37 cellular contexts compared by ENCODE assay signal in genomic region chr11:94452988-94453387, GRCh38. TPM values are rescaled to one million over a fixed set of nuclear protein-coding genes. Genes with fewer than 3 reads are reported as not detected.
"Had no signal": no experiment of that assay in that cellular context is flagged by ENCODE, and none has a peak within 500 bp of the region (broad histone marks: within the 10 kb centered on the region; RNA-seq: fewer than 3 reads in every experiment).

No MANE protein-coding gene starts in this region.

- H3K27ac Mint-ChIP-seq: activated B cell treated with CpG ODN at 0.5 μM for 24 hours; activated CD4-positive, alpha-beta memory T cell treated with anti-CD3 and anti-CD28 coated beads for 36 hours; activated CD4-positive, alpha-beta T cell treated with anti-CD3 and anti-CD28 coated beads, Interleukin-2, amount 10 ng/mL, durations not matched to agents 24 days and 14 days; activated CD8-positive, alpha-beta T cell treated with anti-CD3 and anti-CD28 coated beads for 36 hours; activated naive CD4-positive, alpha-beta T cell treated with anti-CD3 and anti-CD28 coated beads for 36 hours; activated naive CD4-positive, alpha-beta T cell treated with anti-CD3 and anti-CD28 coated beads, Interleukin-2, amount 50 U/mL, for 72 hours; activated naive CD8-positive, alpha-beta T cell treated with anti-CD3 and anti-CD28 coated beads for 36 hours; activated T-cell treated with anti-CD3 and anti-CD28 coated beads, Interleukin-2, amount 50 U/mL, for 72 hours; activated T-helper 1 cell treated with anti-CD3 and anti-CD28 coated beads, Interleukin-12 subunit alpha, Interleukin-12 subunit beta, Interleukin-2, Interleukin-4 antibody, amounts not matched to agents 30 ng/mL and 10 ng/mL and 1 ng/mL, durations not matched to agents 14 hours and 24 hours and 36 hours; activated T-helper 17 cell treated with anti-CD3 and anti-CD28 coated beads, Interleukin-2, amount 50 U/mL, for 72 hours; brain; T-helper 17 cell had no signal

- H3K36me3 ChIP-seq: cardiac muscle cell had no signal

- H3K9me3 ChIP-seq: adrenal gland had no signal

- H3K27ac ChIP-seq: adrenal gland, cardiac muscle cell, VCaP had no signal

- H3K4me1 Mint-ChIP-seq: activated B cell treated with CpG ODN at 0.5 μM for 24 hours; activated naive CD8-positive, alpha-beta T cell treated with anti-CD3 and anti-CD28 coated beads for 36 hours; activated T-helper 17 cell treated with anti-CD3 and anti-CD28 coated beads, Interleukin-2, amount 50 U/mL, for 72 hours; brain; central memory CD8-positive, alpha-beta T cell had no signal

- DNase-seq: activated B cell treated with CpG ODN at 0.5 μM for 24 hours; activated CD4-positive, alpha-beta memory T cell treated with anti-CD3 and anti-CD28 coated beads for 36 hours; activated CD4-positive, alpha-beta T cell treated with anti-CD3 and anti-CD28 coated beads for 4 hours; activated CD4-positive, alpha-beta T cell treated with anti-CD3 and anti-CD28 coated beads, Interleukin-2, amount 10 ng/mL, durations not matched to agents 24 days and 14 days; activated CD4-positive, alpha-beta T cell treated with anti-CD3 and anti-CD28 coated beads, Interleukin-2, amount 50 U/mL, for 1 hour; activated CD4-positive, alpha-beta T cell treated with anti-CD3 and anti-CD28 coated beads, Interleukin-2, amount 50 U/mL, for 4 hours; activated CD4-positive, CD25-positive, alpha-beta regulatory T cell treated with anti-CD3 and anti-CD28 coated beads, Interleukin-2, amount 50 U/mL, for 72 hours; activated CD8-positive, alpha-beta memory T cell treated with anti-CD3 and anti-CD28 coated beads, Interleukin-2, amount 50 U/mL, for 4 hours; activated CD8-positive, alpha-beta T cell treated with anti-CD3 and anti-CD28 coated beads for 36 hours; activated effector memory CD4-positive, alpha-beta T cell treated with anti-CD3 and anti-CD28 coated beads, Interleukin-2, amount 50 U/mL, for 16 hours; activated gamma-delta T cell treated with Interleukin-2 at 50 U/mL for 16 hours; activated naive CD4-positive, alpha-beta T cell; activated naive CD4-positive, alpha-beta T cell treated with anti-CD3 and anti-CD28 coated beads for 36 hours; activated naive CD4-positive, alpha-beta T cell treated with anti-CD3 and anti-CD28 coated beads, Interleukin-2, amount 50 U/mL, for 16 hours; activated naive CD8-positive, alpha-beta T cell treated with anti-CD3 and anti-CD28 coated beads for 36 hours; activated T-cell treated with anti-CD3 and anti-CD28 coated beads for 4 hours; activated T-cell treated with anti-CD3 and anti-CD28 coated beads, Interleukin-2, amount 50 U/mL, for 1 hour; activated T-cell treated with anti-CD3 and anti-CD28 coated beads, Interleukin-2, amount 50 U/mL, for 4 hours; activated T-cell treated with anti-CD3 and anti-CD28 coated beads, Interleukin-2, amount 50 U/mL, for 72 hours; adrenal gland; amniotic stem cell; aorta; caudate nucleus; cerebellar nuclear complex; T-helper 17 cell had no signal

- H3K4me3 ChIP-seq: adrenal gland, cardiac muscle cell had no signal

- H3K9me3 Mint-ChIP-seq: activated CD4-positive, alpha-beta T cell treated with anti-CD3 and anti-CD28 coated beads, Interleukin-2, amount 10 ng/mL, durations not matched to agents 24 days and 14 days; activated CD8-positive, alpha-beta T cell treated with anti-CD3 and anti-CD28 coated beads for 36 hours; activated naive CD4-positive, alpha-beta T cell treated with anti-CD3 and anti-CD28 coated beads for 36 hours; activated naive CD8-positive, alpha-beta T cell treated with anti-CD3 and anti-CD28 coated beads for 36 hours; activated T-cell treated with anti-CD3 and anti-CD28 coated beads, Interleukin-2, amount 50 U/mL, for 72 hours; activated T-helper 17 cell treated with anti-CD3 and anti-CD28 coated beads, Interleukin-2, amount 50 U/mL, for 72 hours; brain; central memory CD8-positive, alpha-beta T cell had no signal

- H3K4me3 Mint-ChIP-seq: activated B cell treated with CpG ODN at 0.5 μM for 24 hours; activated CD4-positive, alpha-beta memory T cell treated with anti-CD3 and anti-CD28 coated beads for 36 hours; activated CD4-positive, alpha-beta T cell treated with anti-CD3 and anti-CD28 coated beads, Interleukin-2, amount 10 ng/mL, durations not matched to agents 24 days and 14 days; activated CD8-positive, alpha-beta T cell treated with anti-CD3 and anti-CD28 coated beads for 36 hours; activated naive CD4-positive, alpha-beta T cell treated with anti-CD3 and anti-CD28 coated beads for 36 hours; activated naive CD8-positive, alpha-beta T cell treated with anti-CD3 and anti-CD28 coated beads for 36 hours; activated T-cell treated with anti-CD3 and anti-CD28 coated beads, Interleukin-2, amount 50 U/mL, for 4 hours; activated T-cell treated with anti-CD3 and anti-CD28 coated beads, Interleukin-2, amount 50 U/mL, for 72 hours; activated T-helper 1 cell treated with anti-CD3 and anti-CD28 coated beads, Interleukin-12 subunit alpha, Interleukin-12 subunit beta, Interleukin-2, Interleukin-4 antibody, amounts not matched to agents 30 ng/mL and 10 ng/mL and 1 ng/mL, durations not matched to agents 14 hours and 24 hours and 36 hours; activated T-helper 17 cell treated with anti-CD3 and anti-CD28 coated beads, Interleukin-2, amount 50 U/mL, for 72 hours; brain; central memory CD8-positive, alpha-beta T cell; T-helper 17 cell had no signal

- H3K27me3 Mint-ChIP-seq: activated B cell treated with CpG ODN at 0.5 μM for 24 hours; activated CD4-positive, alpha-beta memory T cell treated with anti-CD3 and anti-CD28 coated beads for 36 hours; activated CD4-positive, alpha-beta T cell treated with anti-CD3 and anti-CD28 coated beads, Interleukin-2, amount 10 ng/mL, durations not matched to agents 24 days and 14 days; activated CD8-positive, alpha-beta T cell treated with anti-CD3 and anti-CD28 coated beads for 36 hours; activated naive CD8-positive, alpha-beta T cell treated with anti-CD3 and anti-CD28 coated beads for 36 hours; activated T-helper 17 cell treated with anti-CD3 and anti-CD28 coated beads, Interleukin-2, amount 50 U/mL, for 72 hours; brain; central memory CD8-positive, alpha-beta T cell; T-helper 17 cell had no signal

- H3K4me1 ChIP-seq: adrenal gland had no signal

- H3K27me3 ChIP-seq: adrenal gland, cardiac muscle cell had no signal

- FAIRE-seq: bronchial epithelial cell, TTC549 had no signal

- ATAC-seq: activated CD8-positive, alpha-beta T cell treated with anti-CD3 and anti-CD28 coated beads for 36 hours; activated naive CD4-positive, alpha-beta T cell treated with anti-CD3 and anti-CD28 coated beads, Interleukin-2, amount 50 U/mL, for 72 hours; activated T-cell treated with anti-CD3 and anti-CD28 coated beads, Interleukin-2, amount 50 U/mL, for 4 hours; activated T-cell treated with anti-CD3 and anti-CD28 coated beads, Interleukin-2, amount 50 U/mL, for 72 hours; activated T-helper 17 cell treated with anti-CD3 and anti-CD28 coated beads, Interleukin-2, amount 50 U/mL, for 72 hours; T-helper 17 cell had no signal

RNA-seq across cellular contexts. Expression of gene GPR83, which starts 51.8 kb away (rescaled TPM):
- total RNA-seq: activated CD4-positive, alpha-beta memory T cell treated with anti-CD3 and anti-CD28 coated beads for 36 hours; activated CD4-positive, alpha-beta T cell treated with anti-CD3 and anti-CD28 coated beads, Interleukin-2, amount 10 ng/mL, durations not matched to agents 24 days and 14 days; activated naive CD4-positive, alpha-beta T cell treated with anti-CD3 and anti-CD28 coated beads for 36 hours; activated T-helper 1 cell treated with anti-CD3 and anti-CD28 coated beads, Interleukin-12 subunit alpha, Interleukin-12 subunit beta, Interleukin-2, Interleukin-4 antibody, amounts not matched to agents 30 ng/mL and 10 ng/mL and 1 ng/mL, durations not matched to agents 14 hours and 24 hours and 36 hours had no signal
- polyA plus RNA-seq: aorta, cardiac muscle cell had no signal

RNA-seq across cellular contexts. Expression of gene C11orf97, which starts 59.3 kb away (rescaled TPM):
- total RNA-seq: activated B cell treated with CpG ODN at 0.5 μM for 24 hours; activated CD4-positive, alpha-beta memory T cell treated with anti-CD3 and anti-CD28 coated beads for 36 hours; activated CD4-positive, alpha-beta T cell treated with anti-CD3 and anti-CD28 coated beads, Interleukin-2, amount 10 ng/mL, durations not matched to agents 24 days and 14 days; activated CD8-positive, alpha-beta memory T cell treated with anti-CD3 and anti-CD28 coated beads for 36 hours; activated CD8-positive, alpha-beta T cell treated with anti-CD3 and anti-CD28 coated beads for 36 hours; activated naive CD4-positive, alpha-beta T cell treated with anti-CD3 and anti-CD28 coated beads for 36 hours; activated naive CD4-positive, alpha-beta T cell treated with anti-CD3 and anti-CD28 coated beads, Interleukin-2, amount 50 U/mL, for 72 hours; activated naive CD8-positive, alpha-beta T cell treated with anti-CD3 and anti-CD28 coated beads for 36 hours; activated T-cell treated with anti-CD3 and anti-CD28 coated beads, Interleukin-2, amount 50 U/mL, for 4 hours; activated T-cell treated with anti-CD3 and anti-CD28 coated beads, Interleukin-2, amount 50 U/mL, for 72 hours; activated T-helper 1 cell treated with anti-CD3 and anti-CD28 coated beads, Interleukin-12 subunit alpha, Interleukin-12 subunit beta, Interleukin-2, Interleukin-4 antibody, amounts not matched to agents 30 ng/mL and 10 ng/mL and 1 ng/mL, durations not matched to agents 14 hours and 24 hours and 36 hours; activated T-helper 17 cell treated with anti-CD3 and anti-CD28 coated beads, Interleukin-2, amount 50 U/mL, for 72 hours; adrenal gland; aorta; bronchial epithelial cell; cardiac muscle cell; chondrocyte; T-helper 17 cell; T-helper 2 cell treated with Interferon-gamma antibody and Interleukin-4, amounts not matched to agents 100 ng/mL and 5 ng/mL, for 36 hours had no signal
- polyA plus RNA-seq: adrenal gland, aorta, cardiac muscle cell had no signal
